ENCODE assay signal across 8 cellular contexts in genomic region chr19:18097993-18098890, GRCh38. TPM values are rescaled to one million over a fixed set of nuclear protein-coding genes. Genes with fewer than 3 reads are reported as not detected.
DNase-seq lines count a peak whose midpoint lies in the region; FAIRE-seq lines count a peak whose summit lies in the region.

No MANE protein-coding gene starts in this region.

- H3K9ac ChIP-seq in endocrine pancreas (ENCODE audit: control insufficient read depth, insufficient read depth, low read length) (peak overlapping the region; percentile 84), rectal smooth muscle tissue (ENCODE audit: low read length) (no peak overlapping the region)

- H3K36me3 ChIP-seq in endocrine pancreas (ENCODE audit: control insufficient read depth, insufficient read depth, low read length) = no peaks in the 10 kb centered on the region
- no peaks in the 10 kb centered on the region for H3K36me3 ChIP-seq in rectal smooth muscle tissue (ENCODE audit: control insufficient read depth, insufficient read depth, low read length)

- peak overlapping the region; percentile 70 for H3K4me3 ChIP-seq in endocrine pancreas (ENCODE audit: control insufficient read depth, insufficient read depth, low read length)
- peak overlapping the region; percentile 64 for H3K4me3 ChIP-seq in rectal smooth muscle tissue (ENCODE audit: low read length)

- H3K9me3 ChIP-seq in endocrine pancreas (ENCODE audit: control insufficient read depth, low read length) = no peaks in the 10 kb centered on the region

- H3K27me3 ChIP-seq in endocrine pancreas (ENCODE audit: control insufficient read depth, insufficient read depth, low read length) (no peaks in the 10 kb centered on the region), rectal smooth muscle tissue (ENCODE audit: control insufficient read depth, insufficient read depth, low read length) (peaks cover 11% of the 10 kb centered on the region)

- DNase-seq in GM19239 (ENCODE audit: insufficient read length, low spot score) (no peak), NCI-H524 (lab: John Stamatoyannopoulos, UW) (peak; percentile 66 to 87), 8988T (no peak), mucosa of gallbladder (ENCODE audit: low spot score) (no peak), NCI-H748 treated with DMSO at 0.1 percent for 48 hours (lab: John Stamatoyannopoulos, UW) (no peak)
- DNase-seq in stimulated activated CD4-positive, alpha-beta T cell treated with anti-CD3 and anti-CD28 coated beads, Interleukin-4, amount 100 ng/mL, for 4 hours = no peak

- H3K4me1 ChIP-seq in endocrine pancreas (ENCODE audit: control insufficient read depth, insufficient read depth, low read length) (no peaks in the 10 kb centered on the region), rectal smooth muscle tissue (ENCODE audit: control insufficient read depth, insufficient read depth, low read length) (peaks cover 4% of the 10 kb centered on the region)

- peak; percentile 79 for FAIRE-seq in GM19239 (lab: Jason Lieb, UNC)

- H3K27ac ChIP-seq in rectal smooth muscle tissue (ENCODE audit: low read depth, low read length) = no peak overlapping the region

RNA-seq across cellular contexts. Expression of gene MAST3, which starts 0.7 kb away (rescaled TPM):
- 24.5 TPM for total RNA-seq in mucosa of gallbladder

RNA-seq across cellular contexts. Expression of gene IL12RB1, which starts 11.5 kb away (rescaled TPM):
- 3.1 TPM for total RNA-seq in mucosa of gallbladder

RNA-seq across cellular contexts. Expression of gene PIK3R2, which starts 54.7 kb away (rescaled TPM):
- 74.2 TPM for total RNA-seq in mucosa of gallbladder

Comparison
In these comparisons a context has a peak if more than half of its experiments do, and no peak if none do; other contexts are left out.
1. DNase-seq: peak in NCI-H524 (2 of 2); none in GM19239 (single experiment), stimulated activated CD4-positive, alpha-beta T cell treated with anti-CD3 and anti-CD28 coated beads, Interleukin-4, amount 100 ng/mL, for 4 hours (0 of 2), 8988T (single experiment), mucosa of gallbladder (single experiment) and NCI-H748 treated with DMSO at 0.1 percent for 48 hours (single experiment).